ENCODE assay signal across 1 cellular context in genomic region chr17:81552244-81553017, GRCh38.
TF ChIP-seq lines count a peak whose summit lies in the region.

Gene FAAP100, minus strand, starts transcription at chr17:81552353. Its CDS starts 23 bp downstream, at chr17:81552330.

TF ChIP-seq in HepG2, 621 proteins besides CTCF, POLR2A, EP300 and RAD21 (continued from another document and continues in another):
- TF ChIP-seq E2F5 (CRISPR knock-in tag; conservative IDR thresholded peaks at IDR 0.05) (peak; percentile 60; the same call in 1 of the 2 replicates), ZBTB37 (CRISPR knock-in tag; IDR thresholded peaks at IDR 0.05) (no peak), ZNF354B (CRISPR knock-in tag; IDR thresholded peaks at IDR 0.05) (peak; percentile 76; the same call in 1 of the 2 replicates), HIVEP1 (CRISPR knock-in tag; IDR thresholded peaks at IDR 0.05) (no peak), ZNF678 (CRISPR knock-in tag; IDR thresholded peaks at IDR 0.05) (no peak), ZKSCAN1 (IDR thresholded peaks at IDR 0.05; ENCODE audit: low read length) (no peak), HNRNPLL (IDR thresholded peaks at IDR 0.05; ENCODE audit: low read depth, low read length, poor library complexity, severe bottlenecking) (peak; percentile 99), ZFP36L2 (CRISPR knock-in tag; IDR thresholded peaks at IDR 0.05) (no peak), ZNF878 (CRISPR knock-in tag; IDR thresholded peaks at IDR 0.05) (0 out of 2 replicates have a peak, but pooled peaks have one; percentile 45), TGIF2 (CRISPR knock-in tag; IDR thresholded peaks at IDR 0.05) (no peak; the same call in 1 of the 2 replicates), MTF1 (CRISPR knock-in tag; IDR thresholded peaks at IDR 0.05) (no peak), TRAFD1 (CRISPR knock-in tag; IDR thresholded peaks at IDR 0.05; ENCODE audit: borderline replicate concordance) (no peak), ZNF790 (CRISPR knock-in tag; IDR thresholded peaks at IDR 0.05; ENCODE audit: borderline replicate concordance) (peak; percentile 79; the same call in 1 of the 2 replicates), ZNF691 (CRISPR knock-in tag; IDR thresholded peaks at IDR 0.05; ENCODE audit: borderline replicate concordance, low read depth) (peak; percentile 30; the same call in 1 of the 2 replicates), ZNF644 (CRISPR knock-in tag; IDR thresholded peaks at IDR 0.05; ENCODE audit: low read depth) (no peak), ZNF407 (CRISPR knock-in tag; IDR thresholded peaks at IDR 0.05; ENCODE audit: not compliant biosample characterization) (no peak), ELF4 (CRISPR knock-in tag; IDR thresholded peaks at IDR 0.05; ENCODE audit: borderline replicate concordance) (peak; percentile 80; the same call in 1 of the 2 replicates), ZNF496 (CRISPR knock-in tag; IDR thresholded peaks at IDR 0.05; ENCODE audit: insufficient replicate concordance) (no peak), RARA (CRISPR knock-in tag; IDR thresholded peaks at IDR 0.05) (no peak), JARID2 (CRISPR knock-in tag; IDR thresholded peaks at IDR 0.05; ENCODE audit: insufficient replicate concordance) (no peak), ZNF549 (CRISPR knock-in tag; IDR thresholded peaks at IDR 0.05) (peak; percentile 78; the same call in 1 of the 2 replicates), CBX1 (IDR thresholded peaks at IDR 0.05; ENCODE audit: low read depth) (no peak), ZHX2 (IDR thresholded peaks at IDR 0.05; ENCODE audit: low read depth) (peak; percentile 30; the same call in 1 of the 2 replicates), ZHX2 (CRISPR knock-in tag; IDR thresholded peaks at IDR 0.05; ENCODE audit: borderline replicate concordance) (peak; percentile 83; the same call in 1 of the 2 replicates), MAZ (IDR thresholded peaks at IDR 0.05; ENCODE audit: borderline replicate concordance, low read depth, low read length) (0 out of 2 replicates have a peak, but pooled peaks have one; percentile 28), MAZ (CRISPR knock-in tag; IDR thresholded peaks at IDR 0.05; ENCODE audit: low read depth) (0 out of 2 replicates have a peak, but pooled peaks have one; percentile 29), MED13 (CRISPR knock-in tag; IDR thresholded peaks at IDR 0.05) (no peak; the same call in 1 of the 2 replicates), AHDC1 (CRISPR knock-in tag; IDR thresholded peaks at IDR 0.05; ENCODE audit: borderline replicate concordance) (no peak; the same call in 1 of the 2 replicates), MYC (CRISPR knock-in tag; IDR thresholded peaks at IDR 0.05; ENCODE audit: borderline replicate concordance) (peak; percentile 80)
